ENCODE assay signal across 9 cellular contexts in genomic region chr3:39707314-39707909, GRCh38.
DNase-seq lines count a peak whose midpoint lies in the region; ATAC-seq and TF ChIP-seq lines count a peak whose summit lies in the region.
"Had no signal": no experiment of that assay in that cellular context is flagged by ENCODE, and none has a peak within 500 bp of the region (broad histone marks: within the 10 kb centered on the region; RNA-seq: fewer than 3 reads in every experiment).

No MANE protein-coding gene starts in this region.

- no peaks in the 10 kb centered on the region for H4K20me1 ChIP-seq in hepatocyte (ENCODE audit: insufficient read depth, poor library complexity, severe bottlenecking)

- H3K79me2 ChIP-seq in hepatocyte: no peaks in the 10 kb centered on the region

- peak; percentile 63 for TF ChIP-seq CTCF in hepatocyte (IDR thresholded peaks at IDR 0.05; ENCODE audit: poor library complexity)
- TF ChIP-seq CTCF in upper lobe of left lung (IDR thresholded peaks at IDR 0.05): peak in 5 of 6 experiments; percentile 44 to 65 (median 53)

- peak; percentile 75 for ATAC-seq in HG02885 (IDR thresholded peaks at IDR 0.05; ENCODE audit: poor library complexity, unreplicated experiment)
- ATAC-seq in upper lobe of left lung (ENCODE audit: low FRiP score in 2 of 2): peak in 1 of 2 donors; percentile 56
- ATAC-seq: activated naive CD4-positive, alpha-beta T cell treated with anti-CD3 and anti-CD28 coated beads, Interleukin-2, amount 50 U/mL, for 72 hours had no signal

- WGBS in hepatocyte (ENCODE audit: low lambda C conversion rate, missing lambda C conversion rate): 23% methylated on average over 5 of the region's 5 CpGs
- WGBS in upper lobe of left lung, 2 donors: 16 to 21% methylated on average over 5 of the region's 5 CpGs

- TF ChIP-seq EP300 in upper lobe of left lung (IDR thresholded peaks at IDR 0.05): no peak

- H3K9me3 ChIP-seq in hepatocyte (ENCODE audit: low read depth) (no peaks in the 10 kb centered on the region), upper lobe of left lung (no peaks in the 10 kb centered on the region)

- H3K4me1 ChIP-seq in hepatocyte (ENCODE audit: insufficient read depth) (no peaks in the 10 kb centered on the region), upper lobe of left lung (no peaks in the 10 kb centered on the region)

- DNase-seq in NCI-H748 (lab: John Stamatoyannopoulos, UW; ENCODE audit: unreplicated experiment) (peak; percentile 27), NCI-H748 treated with DMSO at 0.1 percent for 48 hours (lab: John Stamatoyannopoulos, UW) (no peak), SW480 (ENCODE audit: low spot score) (peak; percentile 39), hepatocyte (ENCODE audit: low spot score) (peak; percentile 65), upper lobe of left lung (no peak)
- DNase-seq in effector CD8-positive, alpha-beta T cell (lab: John Stamatoyannopoulos, UW): no peak
- no peak for DNase-seq in stimulated activated CD8-positive, alpha-beta memory T cell treated with anti-CD3 and anti-CD28 coated beads, Interleukin-4, amount 100 ng/mL, for 48 hours

- H3K9me2 ChIP-seq in hepatocyte (replicated peaks; ENCODE audit: insufficient read depth): no peaks in the 10 kb centered on the region

- TF ChIP-seq POLR2A in upper lobe of left lung (IDR thresholded peaks at IDR 0.05): no peak

- H3K4me2 ChIP-seq in hepatocyte: no peak overlapping the region

- H3K36me3 ChIP-seq in hepatocyte (replicated peaks; ENCODE audit: insufficient read depth, low read depth) (no peaks in the 10 kb centered on the region), upper lobe of left lung (no peaks in the 10 kb centered on the region)

- H3K27ac ChIP-seq in hepatocyte (no peak overlapping the region), upper lobe of left lung (no peak overlapping the region)

- no peak overlapping the region for H3K4me3 ChIP-seq in hepatocyte
- no peak overlapping the region for H3K4me3 ChIP-seq in upper lobe of left lung

- H3K27me3 ChIP-seq in hepatocyte (peaks cover 7% of the 10 kb centered on the region), upper lobe of left lung (no peaks in the 10 kb centered on the region)

- no peak overlapping the region for H2AFZ ChIP-seq in hepatocyte

Comparison
In these comparisons a context has a peak if more than half of its experiments do, and no peak if none do; other contexts are left out.
1. DNase-seq: peak in NCI-H748 (single experiment), SW480 (single experiment) and hepatocyte (single experiment); none in NCI-H748 treated with DMSO at 0.1 percent for 48 hours (single experiment), upper lobe of left lung (0 of 2), effector CD8-positive, alpha-beta T cell (single experiment) and stimulated activated CD8-positive, alpha-beta memory T cell treated with anti-CD3 and anti-CD28 coated beads, Interleukin-4, amount 100 ng/mL, for 48 hours (single experiment).